8 cellular contexts compared by ENCODE assay signal in genomic region chr14:67532998-67533753, GRCh38. TPM values are rescaled to one million over a fixed set of nuclear protein-coding genes. Genes with fewer than 3 reads are reported as not detected.
DNase-seq lines count a peak whose midpoint lies in the region; ATAC-seq and TF ChIP-seq lines count a peak whose summit lies in the region.

Gene PLEKHH1, plus strand, starts transcription at chr14:67533290. Its CDS starts 8,578 bp downstream, at chr14:67541868.

- no peaks in the 10 kb centered on the region for H3K9me3 ChIP-seq in stomach smooth muscle (ENCODE audit: control insufficient read depth in 2 of 2, low read length in 2 of 2)

- H3K9ac ChIP-seq in stomach smooth muscle (ENCODE audit: low read length in 2 of 2), result peak within 1 kb of the TSS; percentile 75 to 82

- DNase-seq in GM12864 (ENCODE audit: low read depth), result no peak
- peak; percentile 23 for DNase-seq in NOMO-1 treated with dmso at 0.1 percent for 144 hours (lab: John Stamatoyannopoulos, UW; ENCODE audit: unreplicated experiment)
- peak; percentile 20 for DNase-seq in activated T-helper 1 cell treated with Interleukin-2 at 50 U/mL for 16 hours (ENCODE audit: low read depth)
- peak; percentile 61 for DNase-seq in fibroblast of mammary gland (ENCODE audit: low read depth)
- DNase-seq in myocyte (ENCODE audit: low read depth), result peak; percentile 39

- H3K27me3 ChIP-seq in stomach smooth muscle (ENCODE audit: control insufficient read depth in 1 of 2, insufficient read depth in 2 of 2, low read length in 2 of 2), result peaks cover 0 to 2% of the 10 kb centered on the region in 2 donors

- H3K4me3 ChIP-seq in GM12864 (ENCODE audit: low read depth, low read length), result peak within 1 kb of the TSS; percentile 51
- H3K4me3 ChIP-seq in fibroblast of mammary gland (ENCODE audit: control insufficient read depth, low read depth, low read length), result peak within 1 kb of the TSS; percentile 55
- H3K4me3 ChIP-seq in stomach smooth muscle (ENCODE audit: low read length in 2 of 2), result peak within 1 kb of the TSS; percentile 74 to 78

- no peaks in the 10 kb centered on the region for H3K36me3 ChIP-seq in stomach smooth muscle (ENCODE audit: control insufficient read depth in 2 of 2, insufficient read depth in 2 of 2, low read length in 2 of 2)

- ATAC-seq in HG03457 (IDR thresholded peaks at IDR 0.05; ENCODE audit: unreplicated experiment), result peak; percentile 76
- no peak for ATAC-seq in HG02840 (IDR thresholded peaks at IDR 0.05; ENCODE audit: low FRiP score, unreplicated experiment)

- no peak within 1 kb of the TSS for H3K27ac ChIP-seq in stomach smooth muscle (ENCODE audit: low read length)

- no peak for TF ChIP-seq CTCF in GM12864 (IDR thresholded peaks at IDR 0.05; ENCODE audit: low read depth, low read length, missing control alignments)
- no peak for TF ChIP-seq CTCF in fibroblast of mammary gland (conservative IDR thresholded peaks at IDR 0.05; ENCODE audit: control insufficient read depth, insufficient read depth, low read depth, low read length)

- H3K4me1 ChIP-seq in stomach smooth muscle (ENCODE audit: control insufficient read depth, insufficient read depth, low read length), result peaks cover 9% of the 10 kb centered on the region

RNA-seq across cellular contexts. Expression of gene PLEKHH1, which starts in this region (rescaled TPM):
- total RNA-seq in myocyte, result 0.05 TPM in 1 of 2 replicates, not detected in the other
- 0.26 TPM for polyA plus RNA-seq in myocyte (2012)

Comparison
In these comparisons a context has a peak if more than half of its experiments do, and no peak if none do; other contexts are left out.
1. Peak in DNase-seq in myocyte; RNA of the gene not detected or under 1 TPM.